10 cellular contexts compared by ENCODE assay signal in the genomic region with DNA sequence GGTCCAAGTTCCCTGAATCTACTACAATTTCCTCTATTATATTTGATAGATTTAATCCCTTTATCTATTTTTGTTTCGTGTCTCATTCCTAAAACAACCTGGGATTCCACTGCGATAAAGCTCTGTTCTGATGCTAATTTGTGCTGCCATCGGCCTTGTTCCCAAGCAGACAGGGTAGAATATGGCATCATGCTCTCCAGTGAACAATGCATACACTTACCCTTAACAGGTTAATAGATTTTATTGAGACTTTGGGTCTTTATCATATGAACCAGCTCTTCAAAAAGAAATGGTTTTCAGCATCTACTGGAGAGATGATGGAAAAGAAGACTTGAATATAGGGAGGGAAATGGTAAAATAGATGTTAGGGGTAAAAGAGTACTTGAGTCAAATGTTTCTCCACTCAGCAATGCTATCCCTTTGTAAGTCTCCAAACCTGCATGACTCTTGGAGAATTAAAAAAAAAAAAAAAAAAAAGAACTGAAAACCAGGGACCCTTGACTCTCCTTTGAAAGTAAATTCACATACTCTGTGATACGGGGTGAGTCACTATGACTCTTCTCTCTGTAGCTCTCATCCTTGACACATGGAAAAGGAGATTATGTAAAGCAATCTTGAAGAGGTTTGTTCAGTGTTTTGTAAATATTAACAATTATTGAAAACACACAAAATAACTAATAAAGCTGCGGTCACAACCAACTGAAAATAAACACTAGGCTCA.
DNase-seq lines count a peak whose midpoint lies in the region; ATAC-seq, FAIRE-seq and TF ChIP-seq lines count a peak whose summit lies in the region.
"Had no signal": no experiment of that assay in that cellular context is flagged by ENCODE, and none has a peak within 500 bp of the region (broad histone marks: within the 10 kb centered on the region; RNA-seq: fewer than 3 reads in every experiment).

No MANE protein-coding gene starts in this region.

- H3K27me3 ChIP-seq in HUES6 (ENCODE audit: control insufficient read depth, insufficient read depth, low read length) (no peaks in the 10 kb centered on the region), astrocyte (ENCODE audit: insufficient read depth, low read length) (no peaks in the 10 kb centered on the region), layer of hippocampus (ENCODE audit: control insufficient read depth, insufficient read depth, low read length) (no peaks in the 10 kb centered on the region)

- FAIRE-seq in astrocyte (lab: Jason Lieb, UNC): no peak

- no peak overlapping the region for H3K4me3 ChIP-seq in HUES6 (ENCODE audit: low read depth, low read length)
- H3K4me3 ChIP-seq in astrocyte (ENCODE audit: insufficient read depth, low read depth, low read length): no peak overlapping the region

- no peaks in the 10 kb centered on the region for H3K36me3 Mint-ChIP-seq in astrocyte (ENCODE audit: low read depth, unreplicated experiment)

- H3K4me1 ChIP-seq in HUES6 (ENCODE audit: control insufficient read depth, insufficient read depth, low read length) (peaks cover 19% of the 10 kb centered on the region), astrocyte (ENCODE audit: insufficient read depth, low read length) (peaks cover 25% of the 10 kb centered on the region)

- H3K27ac ChIP-seq in HUES6 (ENCODE audit: low read depth, low read length): peak overlapping the region; percentile 27; the same call in 1 of the 2 replicates
- no peak overlapping the region for H3K27ac ChIP-seq in astrocyte (ENCODE audit: low read depth, low read length)
- H3K27ac ChIP-seq in layer of hippocampus (ENCODE audit: low read depth, low read length): peak overlapping the region; percentile 69

- H3K9me3 ChIP-seq in HUES6 (ENCODE audit: control insufficient read depth, insufficient read depth, low read depth, low read length) (no peaks in the 10 kb centered on the region), astrocyte (ENCODE audit: insufficient read depth, low read depth, low read length) (no peaks in the 10 kb centered on the region)

- no peak overlapping the region for H2AFZ ChIP-seq in astrocyte (ENCODE audit: low read depth, low read length)

- H3K4me2 ChIP-seq in astrocyte (ENCODE audit: low read length): peak overlapping the region; percentile 78

- no peaks in the 10 kb centered on the region for H3K79me2 ChIP-seq in astrocyte (ENCODE audit: insufficient read depth, low read length)

- H3K4me3 Mint-ChIP-seq in astrocyte (ENCODE audit: unreplicated experiment): no peak overlapping the region

- H3K9ac ChIP-seq in HUES6 (ENCODE audit: low read length) (no peak overlapping the region), astrocyte (ENCODE audit: low read length) (no peak overlapping the region)

- DNase-seq in DMS79 treated with DMSO at 0.1 percent for 48 hours (lab: John Stamatoyannopoulos, UW) (peak; percentile 97), astrocyte (ENCODE audit: low read depth) (peak; percentile 66), dedifferentiated amniotic fluid mesenchymal stem cell (ENCODE audit: extremely low spot score) (no peak), activated T-cell treated with anti-CD3 and anti-CD28 coated beads for 4 hours (no peak), germinal center (ENCODE audit: low spot score) (no peak)
- DNase-seq: DMS153; effector CD8-positive, alpha-beta T cell had no signal

- H4K20me1 ChIP-seq in astrocyte (ENCODE audit: insufficient read depth, low read length): no peaks in the 10 kb centered on the region

- no peaks in the 10 kb centered on the region for H3K9me3 Mint-ChIP-seq in astrocyte (ENCODE audit: unreplicated experiment)

- no peaks in the 10 kb centered on the region for H3K27me3 Mint-ChIP-seq in astrocyte (ENCODE audit: low read depth, unreplicated experiment)

- H3K4me1 Mint-ChIP-seq in astrocyte (ENCODE audit: low read depth, unreplicated experiment): peaks cover 16% of the 10 kb centered on the region

- no peak for TF ChIP-seq CTCF in astrocyte (IDR thresholded peaks at IDR 0.05; ENCODE audit: insufficient read depth, low read depth, low read length)

- H3K27ac Mint-ChIP-seq in astrocyte (ENCODE audit: unreplicated experiment): no peak overlapping the region

- no peaks in the 10 kb centered on the region for H3K36me3 ChIP-seq in HUES6 (ENCODE audit: control insufficient read depth, insufficient read depth, low read length)
- H3K36me3 ChIP-seq in astrocyte (ENCODE audit: insufficient read depth, low read length): no peaks in the 10 kb centered on the region

- ATAC-seq in HG03378 (IDR thresholded peaks at IDR 0.05; ENCODE audit: unreplicated experiment): no peak

Comparison
In these comparisons a context has a peak if more than half of its experiments do, and no peak if none do; other contexts are left out.
1. DNase-seq: peak in DMS79 treated with DMSO at 0.1 percent for 48 hours (single experiment) and astrocyte (single experiment); none in dedifferentiated amniotic fluid mesenchymal stem cell (single experiment), activated T-cell treated with anti-CD3 and anti-CD28 coated beads for 4 hours (single experiment) and germinal center (single experiment).